Comparison of ENCODE assay signal across 9 cellular contexts in the genomic region with DNA sequence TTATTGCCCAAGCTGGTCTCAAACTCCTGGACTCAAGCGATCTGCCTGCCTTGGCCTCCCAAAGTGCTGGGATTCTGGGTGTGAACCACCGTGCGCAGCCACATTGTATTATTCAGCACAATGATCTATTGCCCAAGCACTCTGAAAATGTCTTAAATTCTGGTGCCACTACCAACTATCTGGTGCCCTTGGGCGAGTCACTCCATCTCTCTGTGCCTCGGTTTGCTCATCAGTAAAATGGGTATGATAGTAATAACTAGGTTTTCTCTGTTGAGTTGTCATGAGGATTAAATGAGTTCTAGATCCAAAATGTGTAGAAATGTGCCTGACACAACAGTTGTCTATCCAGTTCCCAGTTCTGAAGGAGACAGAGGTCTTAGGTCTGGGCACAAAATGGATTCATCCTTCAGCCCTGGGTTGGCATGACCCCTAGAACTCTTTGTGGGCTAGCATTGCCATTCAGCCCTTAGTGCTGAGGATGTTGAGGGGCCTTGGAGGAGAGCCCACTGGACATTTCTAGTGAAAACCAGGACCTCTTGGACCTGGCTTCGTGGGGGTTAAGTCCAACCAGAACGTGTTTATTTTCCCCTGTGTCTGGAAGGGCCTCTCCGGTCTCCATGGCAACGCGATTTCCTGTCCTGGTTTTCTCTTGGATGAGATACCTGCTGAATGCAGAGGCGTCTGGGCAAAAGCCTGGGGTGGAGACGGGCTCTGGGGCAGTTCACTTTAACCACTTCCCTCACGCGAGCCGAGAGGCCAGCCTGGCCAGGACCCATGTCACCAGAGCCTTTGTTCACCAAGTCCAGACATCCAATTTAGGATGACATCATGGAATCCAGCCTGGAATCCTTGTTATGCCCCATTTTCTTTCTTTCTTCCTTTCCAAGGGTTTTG. TPM values are rescaled to one million over a fixed set of nuclear protein-coding genes. Genes with fewer than 3 reads are reported as not detected.
DNase-seq lines count a peak whose midpoint lies in the region; ATAC-seq, FAIRE-seq and TF ChIP-seq lines count a peak whose summit lies in the region.
"Had no signal": no experiment of that assay in that cellular context is flagged by ENCODE, and none has a peak within 500 bp of the region (broad histone marks: within the 10 kb centered on the region; RNA-seq: fewer than 3 reads in every experiment).

No MANE protein-coding gene starts in this region.

- H3K9me3 ChIP-seq in heart right ventricle = no peaks in the 10 kb centered on the region

- H3K27me3 ChIP-seq in heart right ventricle = no peaks in the 10 kb centered on the region

- POLR2A ChIA-PET in WTC11 (lab: Charles Lee) = no interaction called here
- POLR2A ChIA-PET in activated CD4-positive, alpha-beta T cell treated with anti-CD3 and anti-CD28 coated beads, Interleukin-2, amount 10 ng/mL, durations not matched to agents 7 days and 5 days (lab: Charles Lee) = no interaction called here

- no peaks in the 10 kb centered on the region for H3K27me3 Mint-ChIP-seq in WTC11 (ENCODE audit: low read depth)
- H3K27me3 Mint-ChIP-seq in progenitor cell of endocrine pancreas = no peaks in the 10 kb centered on the region
- no peaks in the 10 kb centered on the region for H3K27me3 Mint-ChIP-seq in activated CD4-positive, alpha-beta T cell treated with anti-CD3 and anti-CD28 coated beads, Interleukin-2, amount 10 ng/mL, durations not matched to agents 7 days and 5 days

- H3K36me3 Mint-ChIP-seq in WTC11 = no peaks in the 10 kb centered on the region
- no peaks in the 10 kb centered on the region for H3K36me3 Mint-ChIP-seq in progenitor cell of endocrine pancreas (ENCODE audit: insufficient read depth)
- no peaks in the 10 kb centered on the region for H3K36me3 Mint-ChIP-seq in activated CD4-positive, alpha-beta T cell treated with anti-CD3 and anti-CD28 coated beads, Interleukin-2, amount 10 ng/mL, durations not matched to agents 7 days and 5 days (ENCODE audit: low read depth)

- no peak for TF ChIP-seq POLR2A in H54 (IDR thresholded peaks at IDR 0.05; ENCODE audit: low read depth, low read length)

- H3K9me3 Mint-ChIP-seq in WTC11 = no peaks in the 10 kb centered on the region
- no peaks in the 10 kb centered on the region for H3K9me3 Mint-ChIP-seq in progenitor cell of endocrine pancreas (ENCODE audit: low read depth)
- no peaks in the 10 kb centered on the region for H3K9me3 Mint-ChIP-seq in activated CD4-positive, alpha-beta T cell treated with anti-CD3 and anti-CD28 coated beads, Interleukin-2, amount 10 ng/mL, durations not matched to agents 7 days and 5 days

- peaks cover 0 to 16% (median 8%) of the 10 kb centered on the region in 9 donors for H3K4me1 ChIP-seq in heart right ventricle

- intact Hi-C loops in heart right ventricle (cut with DNase I) = loop anchor here in 5 of 10 donors (5.0 to 10.0 kb wide), 3 partner anchors 101 to 171 kb away; no protein-coding TSS in a partner anchor

- ATAC-seq in WTC11 (peak; percentile 37), heart right ventricle (peak in 7 of 8 donors; percentile 48 to 83 (median 69))

- TF ChIP-seq CTCF in WTC11 (IDR thresholded peaks at IDR 0.05) = no peak
- TF ChIP-seq CTCF in heart right ventricle (IDR thresholded peaks at IDR 0.05) = no peak
- no peak for TF ChIP-seq CTCF in progenitor cell of endocrine pancreas (IDR thresholded peaks at IDR 0.05; ENCODE audit: unreplicated experiment)

- H3K4me3 Mint-ChIP-seq in WTC11 (no peak overlapping the region), progenitor cell of endocrine pancreas (ENCODE audit: low read depth) (no peak overlapping the region)
- H3K4me3 Mint-ChIP-seq in activated CD4-positive, alpha-beta T cell treated with anti-CD3 and anti-CD28 coated beads, Interleukin-2, amount 10 ng/mL, durations not matched to agents 7 days and 5 days = no peak overlapping the region

- DNase-seq in H54 (ENCODE audit: insufficient read length, low spot score) = peak; percentile 34
- peak; percentile 47 for DNase-seq in WTC11 (ENCODE audit: low spot score)
- peak; percentile 38 to 69 for DNase-seq in heart right ventricle
- DNase-seq in progenitor cell of endocrine pancreas (ENCODE audit: low spot score, unreplicated experiment) = peak; percentile 14
- no peak for DNase-seq in activated CD4-positive, alpha-beta T cell treated with anti-CD3 and anti-CD28 coated beads, Interleukin-2, amount 10 ng/mL, durations not matched to agents 7 days and 5 days
- no peak for DNase-seq in AML-193 (lab: John Stamatoyannopoulos, UW)
- no peak for DNase-seq in activated naive CD4-positive, alpha-beta T cell treated with anti-CD3 and anti-CD28 coated beads, Interleukin-2, amount 50 U/mL, for 16 hours
- DNase-seq in activated CD8-positive, alpha-beta memory T cell treated with anti-CD3 and anti-CD28 coated beads for 24 hours = no peak

- CTCF ChIA-PET in WTC11 (lab: Charles Lee) = interaction anchor here (0.6 to 1.4 kb wide), 3 partner anchors 14 to 1013 kb away, joined by 3 read pairs; no protein-coding TSS in a partner anchor
- CTCF ChIA-PET in activated CD4-positive, alpha-beta T cell treated with anti-CD3 and anti-CD28 coated beads, Interleukin-2, amount 10 ng/mL, durations not matched to agents 7 days and 5 days (lab: Charles Lee) = no interaction called here

- FAIRE-seq in H54 (lab: Jason Lieb, UNC) = no peak
- FAIRE-seq: endometrium had no signal

- H3K27ac ChIP-seq in heart right ventricle = peak overlapping the region in 7 of 10 donors; percentile 3 to 53 (median 44)

- 43 to 48% methylated on average over 15 of the region's 15 CpGs for WGBS in heart right ventricle, 2 donors

- peak overlapping the region in 2 of 10 donors; percentile 5 to 7 for H3K4me3 ChIP-seq in heart right ventricle

- H3K4me1 Mint-ChIP-seq in WTC11 (peaks cover 29% of the 10 kb centered on the region), progenitor cell of endocrine pancreas (ENCODE audit: low read depth) (peaks cover 19% of the 10 kb centered on the region)
- peaks cover 2% of the 10 kb centered on the region for H3K4me1 Mint-ChIP-seq in activated CD4-positive, alpha-beta T cell treated with anti-CD3 and anti-CD28 coated beads, Interleukin-2, amount 10 ng/mL, durations not matched to agents 7 days and 5 days

- no peaks in the 10 kb centered on the region for H3K36me3 ChIP-seq in heart right ventricle

- H3K27ac Mint-ChIP-seq in WTC11 (peak overlapping the region; percentile 76; the same call in 1 of the 2 replicates), progenitor cell of endocrine pancreas (peak overlapping the region; percentile 97)
- H3K27ac Mint-ChIP-seq in activated CD4-positive, alpha-beta T cell treated with anti-CD3 and anti-CD28 coated beads, Interleukin-2, amount 10 ng/mL, durations not matched to agents 7 days and 5 days = no peak overlapping the region

TF ChIP-seq in WTC11, 78 proteins besides CTCF, POLR2A, EP300 and RAD21:
- TF ChIP-seq, protein P1, sequence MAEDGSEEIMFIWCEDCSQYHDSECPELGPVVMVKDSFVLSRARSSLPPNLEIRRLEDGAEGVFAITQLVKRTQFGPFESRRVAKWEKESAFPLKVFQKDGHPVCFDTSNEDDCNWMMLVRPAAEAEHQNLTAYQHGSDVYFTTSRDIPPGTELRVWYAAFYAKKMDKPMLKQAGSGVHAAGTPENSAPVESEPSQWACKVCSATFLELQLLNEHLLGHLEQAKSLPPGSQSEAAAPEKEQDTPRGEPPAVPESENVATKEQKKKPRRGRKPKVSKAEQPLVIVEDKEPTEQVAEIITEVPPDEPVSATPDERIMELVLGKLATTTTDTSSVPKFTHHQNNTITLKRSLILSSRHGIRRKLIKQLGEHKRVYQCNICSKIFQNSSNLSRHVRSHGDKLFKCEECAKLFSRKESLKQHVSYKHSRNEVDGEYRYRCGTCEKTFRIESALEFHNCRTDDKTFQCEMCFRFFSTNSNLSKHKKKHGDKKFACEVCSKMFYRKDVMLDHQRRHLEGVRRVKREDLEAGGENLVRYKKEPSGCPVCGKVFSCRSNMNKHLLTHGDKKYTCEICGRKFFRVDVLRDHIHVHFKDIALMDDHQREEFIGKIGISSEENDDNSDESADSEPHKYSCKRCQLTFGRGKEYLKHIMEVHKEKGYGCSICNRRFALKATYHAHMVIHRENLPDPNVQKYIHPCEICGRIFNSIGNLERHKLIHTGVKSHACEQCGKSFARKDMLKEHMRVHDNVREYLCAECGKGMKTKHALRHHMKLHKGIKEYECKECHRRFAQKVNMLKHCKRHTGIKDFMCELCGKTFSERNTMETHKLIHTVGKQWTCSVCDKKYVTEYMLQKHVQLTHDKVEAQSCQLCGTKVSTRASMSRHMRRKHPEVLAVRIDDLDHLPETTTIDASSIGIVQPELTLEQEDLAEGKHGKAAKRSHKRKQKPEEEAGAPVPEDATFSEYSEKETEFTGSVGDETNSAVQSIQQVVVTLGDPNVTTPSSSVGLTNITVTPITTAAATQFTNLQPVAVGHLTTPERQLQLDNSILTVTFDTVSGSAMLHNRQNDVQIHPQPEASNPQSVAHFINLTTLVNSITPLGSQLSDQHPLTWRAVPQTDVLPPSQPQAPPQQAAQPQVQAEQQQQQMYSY (CRISPR knock-in tag; IDR thresholded peaks at IDR 0.05) = peak; percentile 56
- TF ChIP-seq, protein P2, sequence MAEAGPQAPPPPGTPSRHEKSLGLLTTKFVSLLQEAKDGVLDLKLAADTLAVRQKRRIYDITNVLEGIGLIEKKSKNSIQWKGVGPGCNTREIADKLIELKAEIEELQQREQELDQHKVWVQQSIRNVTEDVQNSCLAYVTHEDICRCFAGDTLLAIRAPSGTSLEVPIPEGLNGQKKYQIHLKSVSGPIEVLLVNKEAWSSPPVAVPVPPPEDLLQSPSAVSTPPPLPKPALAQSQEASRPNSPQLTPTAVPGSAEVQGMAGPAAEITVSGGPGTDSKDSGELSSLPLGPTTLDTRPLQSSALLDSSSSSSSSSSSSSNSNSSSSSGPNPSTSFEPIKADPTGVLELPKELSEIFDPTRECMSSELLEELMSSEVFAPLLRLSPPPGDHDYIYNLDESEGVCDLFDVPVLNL (CRISPR knock-in tag; IDR thresholded peaks at IDR 0.05; ENCODE audit: borderline replicate concordance, low read depth) = no peak
- TF ChIP-seq SMAD4 (CRISPR knock-in tag; IDR thresholded peaks at IDR 0.05) = no peak
- no peak for TF ChIP-seq RORB (CRISPR knock-in tag; IDR thresholded peaks at IDR 0.05)

RNA-seq across cellular contexts. Expression of a gene that starts 43.7 kb away (rescaled TPM):
- total RNA-seq in WTC11 (2021) (76.8 to 86.3 TPM (median 77.4 TPM) in 3 replicates), heart right ventricle (10 to 100 TPM; 31.6 to 51.4 (median 37.3) TPM), progenitor cell of endocrine pancreas (92.5 and 94.4 TPM in 2 replicates)
- polyA plus RNA-seq in heart right ventricle = 10 to 100 TPM in 1 of 2 donors, 1 to 10 TPM in 1; 8.3 to 35.1 TPM
- total RNA-seq in activated CD4-positive, alpha-beta T cell treated with anti-CD3 and anti-CD28 coated beads, Interleukin-2, amount 10 ng/mL, durations not matched to agents 7 days and 5 days = 10 to 100 TPM; 47.4 to 49.3 TPM

Comparison
In these comparisons a context has a peak if more than half of its experiments do, and no peak if none do; other contexts are left out.
1. DNase-seq: peak in H54 (single experiment), WTC11 (single experiment), heart right ventricle (2 of 2) and progenitor cell of endocrine pancreas (single experiment); none in activated CD4-positive, alpha-beta T cell treated with anti-CD3 and anti-CD28 coated beads, Interleukin-2, amount 10 ng/mL, durations not matched to agents 7 days and 5 days (single experiment), AML-193 (0 of 2), activated naive CD4-positive, alpha-beta T cell treated with anti-CD3 and anti-CD28 coated beads, Interleukin-2, amount 50 U/mL, for 16 hours (single experiment) and activated CD8-positive, alpha-beta memory T cell treated with anti-CD3 and anti-CD28 coated beads for 24 hours (single experiment).